In the genomic region with DNA sequence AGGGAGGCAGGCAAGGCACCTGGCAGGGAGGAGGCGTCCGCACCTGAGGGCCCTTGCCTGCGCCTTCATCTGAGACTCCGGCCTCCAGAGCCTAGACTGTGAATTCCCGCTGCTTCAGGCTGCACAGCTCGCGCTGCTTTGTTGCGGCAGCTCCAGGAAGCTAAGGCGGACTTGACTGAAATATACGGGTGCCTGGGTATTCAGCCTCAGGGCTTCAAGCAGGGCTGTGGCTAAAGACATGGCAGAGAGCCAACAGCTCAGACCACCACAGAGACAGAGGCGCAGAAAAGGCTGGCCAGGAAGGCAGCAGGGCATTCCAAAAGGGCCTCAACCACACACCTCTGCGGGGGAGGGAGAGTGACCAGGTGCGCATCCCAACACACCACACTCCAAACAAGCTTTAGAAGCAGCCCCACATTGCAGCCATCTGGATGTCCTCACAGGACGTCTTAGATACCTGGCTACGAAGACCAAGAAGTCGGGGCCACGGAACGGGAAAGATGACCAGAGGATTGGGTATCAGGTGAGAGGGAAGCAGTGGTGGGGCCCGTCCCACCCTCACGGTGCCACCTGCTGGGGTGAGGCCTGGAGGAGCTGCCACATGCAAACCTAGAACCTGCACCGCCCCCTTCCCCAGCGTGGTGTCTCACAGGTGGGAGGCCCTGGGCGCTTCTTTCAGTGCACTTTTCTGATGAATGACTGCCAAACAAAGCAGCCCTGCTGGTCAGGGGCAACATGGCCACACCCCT, we compare ENCODE assay signal across 1 cellular context.
TF ChIP-seq lines count a peak whose summit lies in the region.

No MANE protein-coding gene starts in this region.

TF ChIP-seq in H1, 55 proteins besides CTCF, POLR2A, EP300 and RAD21:
- TF ChIP-seq NRF1 (IDR thresholded peaks at IDR 0.05; ENCODE audit: low read depth, low read length) (no peak), ATF3 (IDR thresholded peaks at IDR 0.05; ENCODE audit: insufficient read depth, low read depth, low read length) (no peak), CREB1 (IDR thresholded peaks at IDR 0.05) (no peak), CHD2 (IDR thresholded peaks at IDR 0.05; ENCODE audit: low read length) (no peak), SRF (IDR thresholded peaks at IDR 0.05; ENCODE audit: low read depth, low read length) (no peak), SP1 (IDR thresholded peaks at IDR 0.05; ENCODE audit: low read depth, low read length) (no peak), BRCA1 (IDR thresholded peaks at IDR 0.05; ENCODE audit: low read depth, low read length) (no peak), TEAD4 (IDR thresholded peaks at IDR 0.05; ENCODE audit: low read depth, low read length) (no peak), HDAC2 (IDR thresholded peaks at IDR 0.05; ENCODE audit: borderline replicate concordance in 1 of 2, low read depth in 2 of 2, low read length in 2 of 2) (no peak)
